In the genomic region with DNA sequence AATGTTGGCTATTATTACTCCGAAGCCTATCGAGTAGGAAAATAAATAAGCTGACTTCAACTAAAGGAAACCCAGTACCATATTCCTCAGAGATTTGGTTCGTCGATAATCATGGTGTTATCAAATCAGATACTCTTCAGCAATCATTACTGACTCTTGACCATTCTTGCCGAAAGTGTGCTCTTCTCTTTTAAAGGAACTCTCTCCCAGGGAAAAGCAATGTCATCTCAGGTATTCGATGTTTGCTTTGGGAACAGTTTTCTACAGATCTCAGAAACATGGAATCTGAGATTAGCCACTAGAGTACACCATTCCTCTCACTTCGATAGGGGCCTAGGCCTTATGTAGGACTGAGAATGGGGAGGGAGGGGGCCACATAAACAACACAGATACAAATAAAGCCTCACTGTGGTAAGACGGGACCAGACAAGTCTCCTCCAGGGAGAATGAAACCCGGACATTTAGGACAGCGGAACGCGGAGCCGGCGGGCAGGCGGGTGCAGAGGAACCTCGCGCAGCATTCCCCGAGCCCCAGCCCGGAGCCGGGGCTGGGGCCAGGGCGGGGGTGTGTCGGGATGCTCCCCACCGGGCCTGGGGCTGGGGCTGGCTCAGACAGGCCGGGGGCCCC, we compare ENCODE assay signal across 8 cellular contexts. TPM values are rescaled to one million over a fixed set of nuclear protein-coding genes. Genes with fewer than 3 reads are reported as not detected.
DNase-seq lines count a peak whose midpoint lies in the region; ATAC-seq and TF ChIP-seq lines count a peak whose summit lies in the region.

No MANE protein-coding gene starts in this region.

- DNase-seq in stimulated activated CD8-positive, alpha-beta memory T cell treated with anti-CD3 and anti-CD28 coated beads, Interleukin-12 subunit alpha, Interleukin-12 subunit beta, amount 100 ng/mL, for 4 hours (ENCODE audit: low read depth), result peak; percentile 19
- no peak for DNase-seq in stimulated activated CD8-positive, alpha-beta memory T cell treated with anti-CD3 and anti-CD28 coated beads, Interleukin-4, amount 100 ng/mL, for 48 hours
- DNase-seq in OCI-M1 (lab: John Stamatoyannopoulos, UW) (peak; percentile 62), testis (no peak), GOT3 (lab: John Stamatoyannopoulos, UW) (no peak)

- TF ChIP-seq POLR2A in testis (IDR thresholded peaks at IDR 0.05), result no peak

- H3K4me3 ChIP-seq in liver (ENCODE audit: low read depth in 1 of 3, low read length in 3 of 3), result peak overlapping the region; percentile 63 to 98 (median 93)
- H3K4me3 ChIP-seq in testis, result peak overlapping the region; percentile 86 to 96

- H3K4me1 ChIP-seq in liver (ENCODE audit: control insufficient read depth in 4 of 4, insufficient read depth in 4 of 4, low read length in 3 of 4), result peaks cover 3 to 31% (median 20%) of the 10 kb centered on the region in 4 donors
- H3K4me1 ChIP-seq in testis, result peaks cover 24% of the 10 kb centered on the region

- WGBS in liver, result 2% methylated on average over 24 of the region's 24 CpGs
- WGBS in testis, 2 donors, result 0 to 1% methylated on average over 20 to 23 of the region's 24 CpGs

- H3K9ac ChIP-seq in liver (ENCODE audit: low read depth in 1 of 2, low read length in 2 of 2), result peak overlapping the region; percentile 71 to 76

- peak; percentile 3 for ATAC-seq in HG02852 (IDR thresholded peaks at IDR 0.05; ENCODE audit: unreplicated experiment)

- TF ChIP-seq CTCF in liver (IDR thresholded peaks at IDR 0.05; ENCODE audit: low read depth, low read length, missing input control), result no peak
- no peak for TF ChIP-seq CTCF in testis (IDR thresholded peaks at IDR 0.05)

- no peak for TF ChIP-seq RAD21 in liver (IDR thresholded peaks at IDR 0.05)

- H3K27me3 ChIP-seq in liver (ENCODE audit: control insufficient read depth in 4 of 4, insufficient read depth in 4 of 4, low read length in 3 of 4) (no peaks in the 10 kb centered on the region), testis (no peaks in the 10 kb centered on the region)

- intact Hi-C loops in testis (cut with DNase I; ENCODE audit: low total_unique reads), result no loop called here

- H3K27ac ChIP-seq in cingulate gyrus (ENCODE audit: low read depth, low read length) (peak overlapping the region; percentile 86), liver (ENCODE audit: low read depth in 1 of 2, low read length in 2 of 2) (peak overlapping the region; percentile 68 to 90), testis (peak overlapping the region; percentile 90 to 93)

- H3K9me3 ChIP-seq in liver (ENCODE audit: control insufficient read depth in 4 of 4, low read length in 3 of 4) (no peaks in the 10 kb centered on the region), testis (no peaks in the 10 kb centered on the region)

- no peaks in the 10 kb centered on the region for H3K36me3 ChIP-seq in liver (ENCODE audit: control insufficient read depth in 4 of 4, insufficient read depth in 3 of 4, low read depth in 1 of 4, low read length in 3 of 4)
- no peaks in the 10 kb centered on the region for H3K36me3 ChIP-seq in testis (ENCODE audit: low read depth, missing control alignments)

TF ChIP-seq in liver, 16 proteins besides CTCF, POLR2A, EP300 and RAD21:
- TF ChIP-seq, protein P1, sequence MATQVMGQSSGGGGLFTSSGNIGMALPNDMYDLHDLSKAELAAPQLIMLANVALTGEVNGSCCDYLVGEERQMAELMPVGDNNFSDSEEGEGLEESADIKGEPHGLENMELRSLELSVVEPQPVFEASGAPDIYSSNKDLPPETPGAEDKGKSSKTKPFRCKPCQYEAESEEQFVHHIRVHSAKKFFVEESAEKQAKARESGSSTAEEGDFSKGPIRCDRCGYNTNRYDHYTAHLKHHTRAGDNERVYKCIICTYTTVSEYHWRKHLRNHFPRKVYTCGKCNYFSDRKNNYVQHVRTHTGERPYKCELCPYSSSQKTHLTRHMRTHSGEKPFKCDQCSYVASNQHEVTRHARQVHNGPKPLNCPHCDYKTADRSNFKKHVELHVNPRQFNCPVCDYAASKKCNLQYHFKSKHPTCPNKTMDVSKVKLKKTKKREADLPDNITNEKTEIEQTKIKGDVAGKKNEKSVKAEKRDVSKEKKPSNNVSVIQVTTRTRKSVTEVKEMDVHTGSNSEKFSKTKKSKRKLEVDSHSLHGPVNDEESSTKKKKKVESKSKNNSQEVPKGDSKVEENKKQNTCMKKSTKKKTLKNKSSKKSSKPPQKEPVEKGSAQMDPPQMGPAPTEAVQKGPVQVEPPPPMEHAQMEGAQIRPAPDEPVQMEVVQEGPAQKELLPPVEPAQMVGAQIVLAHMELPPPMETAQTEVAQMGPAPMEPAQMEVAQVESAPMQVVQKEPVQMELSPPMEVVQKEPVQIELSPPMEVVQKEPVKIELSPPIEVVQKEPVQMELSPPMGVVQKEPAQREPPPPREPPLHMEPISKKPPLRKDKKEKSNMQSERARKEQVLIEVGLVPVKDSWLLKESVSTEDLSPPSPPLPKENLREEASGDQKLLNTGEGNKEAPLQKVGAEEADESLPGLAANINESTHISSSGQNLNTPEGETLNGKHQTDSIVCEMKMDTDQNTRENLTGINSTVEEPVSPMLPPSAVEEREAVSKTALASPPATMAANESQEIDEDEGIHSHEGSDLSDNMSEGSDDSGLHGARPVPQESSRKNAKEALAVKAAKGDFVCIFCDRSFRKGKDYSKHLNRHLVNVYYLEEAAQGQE (IDR thresholded peaks at IDR 0.05), result no peak
- TF ChIP-seq HNF4G (IDR thresholded peaks at IDR 0.05), result no peak
- TF ChIP-seq, protein P2, sequence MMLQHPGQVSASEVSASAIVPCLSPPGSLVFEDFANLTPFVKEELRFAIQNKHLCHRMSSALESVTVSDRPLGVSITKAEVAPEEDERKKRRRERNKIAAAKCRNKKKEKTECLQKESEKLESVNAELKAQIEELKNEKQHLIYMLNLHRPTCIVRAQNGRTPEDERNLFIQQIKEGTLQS (IDR thresholded peaks at IDR 0.05), result no peak
- no peak for TF ChIP-seq YY1 (IDR thresholded peaks at IDR 0.05)
- TF ChIP-seq, protein P3, sequence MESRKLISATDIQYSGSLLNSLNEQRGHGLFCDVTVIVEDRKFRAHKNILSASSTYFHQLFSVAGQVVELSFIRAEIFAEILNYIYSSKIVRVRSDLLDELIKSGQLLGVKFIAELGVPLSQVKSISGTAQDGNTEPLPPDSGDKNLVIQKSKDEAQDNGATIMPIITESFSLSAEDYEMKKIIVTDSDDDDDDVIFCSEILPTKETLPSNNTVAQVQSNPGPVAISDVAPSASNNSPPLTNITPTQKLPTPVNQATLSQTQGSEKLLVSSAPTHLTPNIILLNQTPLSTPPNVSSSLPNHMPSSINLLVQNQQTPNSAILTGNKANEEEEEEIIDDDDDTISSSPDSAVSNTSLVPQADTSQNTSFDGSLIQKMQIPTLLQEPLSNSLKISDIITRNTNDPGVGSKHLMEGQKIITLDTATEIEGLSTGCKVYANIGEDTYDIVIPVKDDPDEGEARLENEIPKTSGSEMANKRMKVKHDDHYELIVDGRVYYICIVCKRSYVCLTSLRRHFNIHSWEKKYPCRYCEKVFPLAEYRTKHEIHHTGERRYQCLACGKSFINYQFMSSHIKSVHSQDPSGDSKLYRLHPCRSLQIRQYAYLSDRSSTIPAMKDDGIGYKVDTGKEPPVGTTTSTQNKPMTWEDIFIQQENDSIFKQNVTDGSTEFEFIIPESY (IDR thresholded peaks at IDR 0.05), result no peak
- TF ChIP-seq JUND (IDR thresholded peaks at IDR 0.05), result no peak
- TF ChIP-seq TAF1 (conservative IDR thresholded peaks at IDR 0.05), result no peak
- no peak for TF ChIP-seq RXRA (IDR thresholded peaks at IDR 0.05)
- TF ChIP-seq FOXA2 (IDR thresholded peaks at IDR 0.05), result no peak
- no peak for TF ChIP-seq EGR1 (IDR thresholded peaks at IDR 0.05; ENCODE audit: low read depth in 2 of 2)

RNA-seq across cellular contexts. Expression of a gene that starts 0.6 kb away (rescaled TPM):
- 10 to 100 TPM in 1 of 2 donors, 1 to 10 TPM in 1; 9.5 to 15.1 TPM for total RNA-seq in liver
- polyA plus RNA-seq in liver, result 1 to 10 TPM; 8.1 to 8.3 TPM
- total RNA-seq in testis, result 10 to 100 TPM; 19.9 to 22.4 TPM
- polyA plus RNA-seq in testis (ENCODE audit: insufficient read depth, low read depth, low replicate concordance), result 7.7 TPM

RNA-seq across cellular contexts. Expression of a gene that starts 4.2 kb away (rescaled TPM):
- 100 to 1,000 TPM in 1 of 2 donors, 10 to 100 TPM in 1; 28.5 to 139 TPM for total RNA-seq in liver
- polyA plus RNA-seq in liver, result 100 to 1,000 TPM in 1 of 2 donors, 10 to 100 TPM in 1; 96.6 to 110 TPM
- 10 to 100 TPM; 73.0 to 91.5 TPM for total RNA-seq in testis
- polyA plus RNA-seq in testis (ENCODE audit: insufficient read depth, low read depth, low replicate concordance), result 260 TPM

RNA-seq across cellular contexts. Expression of a gene that starts 51.6 kb away (rescaled TPM):
- total RNA-seq in liver (10 to 100 TPM; 16.1 to 23.5 TPM), testis (10 to 100 TPM; 42.0 to 51.7 TPM)
- polyA plus RNA-seq in liver (10 to 100 TPM; 13.5 to 26.3 TPM), testis (ENCODE audit: insufficient read depth, low read depth, low replicate concordance) (50.2 TPM)

Comparison
In these comparisons a context has a peak if more than half of its experiments do, and no peak if none do; other contexts are left out.
1. DNase-seq: peak in stimulated activated CD8-positive, alpha-beta memory T cell treated with anti-CD3 and anti-CD28 coated beads, Interleukin-12 subunit alpha, Interleukin-12 subunit beta, amount 100 ng/mL, for 4 hours (single experiment) and OCI-M1 (single experiment); none in stimulated activated CD8-positive, alpha-beta memory T cell treated with anti-CD3 and anti-CD28 coated beads, Interleukin-4, amount 100 ng/mL, for 48 hours (single experiment), testis (single experiment) and GOT3 (single experiment).
2. Peak in every context shown above with its lines, with median percentiles within 50 percentile points of each other: H3K27ac ChIP-seq.